In genomic region chr1:32454726-32455125, GRCh38 we compare ENCODE assay signal across 14 cellular contexts. TPM values are rescaled to one million over a fixed set of nuclear protein-coding genes. Genes with fewer than 3 reads are reported as not detected.
DNase-seq lines count a peak whose midpoint lies in the region; ATAC-seq and TF ChIP-seq lines count a peak whose summit lies in the region.
"Had no signal": no experiment of that assay in that cellular context is flagged by ENCODE, and none has a peak within 500 bp of the region (broad histone marks: within the 10 kb centered on the region; RNA-seq: fewer than 3 reads in every experiment).

No MANE protein-coding gene starts in this region.

- POLR2A ChIA-PET in T-cell (lab: Charles Lee) = no interaction called here

- H3K27ac Mint-ChIP-seq in T-cell = no peak overlapping the region
- H3K27ac Mint-ChIP-seq: brain, CD14-positive monocyte, progenitor cell of endocrine pancreas had no signal

- H3K27ac ChIP-seq in suprapubic skin = no peak overlapping the region
- H3K27ac ChIP-seq: left lung had no signal

- no peaks in the 10 kb centered on the region for H3K36me3 ChIP-seq in suprapubic skin
- H3K36me3 ChIP-seq: left lung had no signal

- H3K4me1 ChIP-seq in suprapubic skin = no peaks in the 10 kb centered on the region
- H3K4me1 ChIP-seq: left lung had no signal

- ATAC-seq in left lobe of liver (peak; percentile 35), T-cell (replicated peaks in 1 of 4) (no peak)
- ATAC-seq: left lung had no signal

- no peak overlapping the region for H3K4me3 ChIP-seq in suprapubic skin
- H3K4me3 ChIP-seq: left lung had no signal

- no peak for TF ChIP-seq POLR2A in suprapubic skin (IDR thresholded peaks at IDR 0.05)

- peaks cover under 1 to 17% (median 13%) of the 10 kb centered on the region in 3 donors for H3K9me3 Mint-ChIP-seq in T-cell

- H3K27me3 ChIP-seq in suprapubic skin = peaks cover 2% of the 10 kb centered on the region

- H3K4me3 Mint-ChIP-seq in T-cell = no peak overlapping the region
- H3K4me3 Mint-ChIP-seq: brain had no signal

- H3K4me1 Mint-ChIP-seq in T-cell = no peaks in the 10 kb centered on the region
- H3K4me1 Mint-ChIP-seq: brain, CD14-positive monocyte had no signal

- no peak for TF ChIP-seq CTCF in suprapubic skin (IDR thresholded peaks at IDR 0.05)

- TF ChIP-seq EP300 in suprapubic skin (IDR thresholded peaks at IDR 0.05) = no peak

- DNase-seq in EL (peak; percentile 15), NCI-H2029 treated with DMSO at 0.1 percent for 48 hours (lab: John Stamatoyannopoulos, UW) (peak; percentile 78), amniotic epithelial cell (ENCODE audit: low read depth) (peak; percentile 40), left lobe of liver (ENCODE audit: low spot score) (no peak), SKM-1 treated with dmso at 0.1 percent for 144 hours (lab: John Stamatoyannopoulos, UW; ENCODE audit: unreplicated experiment) (no peak), suprapubic skin (ENCODE audit: low spot score in 2 of 2) (no peak), T-cell (no peak), 8988T (no peak)
- DNase-seq: activated T-cell treated with anti-CD3 and anti-CD28 coated beads for 4 hours had no signal

- CTCF ChIA-PET in T-cell (lab: Charles Lee) = interaction anchor here in 1 of 2 donors (0.6 kb wide), 1 partner anchor 66 kb away, joined by 4 read pairs; no protein-coding TSS in a partner anchor

- WGBS in suprapubic skin = 32% methylated on average over 1 of the region's 1 CpG

- H3K36me3 Mint-ChIP-seq in T-cell = no peaks in the 10 kb centered on the region
- H3K36me3 Mint-ChIP-seq: brain, CD14-positive monocyte had no signal

- peaks cover 9% of the 10 kb centered on the region for H3K9me3 ChIP-seq in suprapubic skin

- H3K27me3 Mint-ChIP-seq in T-cell = peaks cover 5 to 15% of the 10 kb centered on the region in 2 donors
- H3K27me3 Mint-ChIP-seq: progenitor cell of endocrine pancreas had no signal

RNA-seq across cellular contexts. Expression of gene ZBTB8B, which starts 10.1 kb away (rescaled TPM):
- total RNA-seq in left lobe of liver = not detected
- total RNA-seq in suprapubic skin = under 1 TPM in 1 of 4 donors, not detected in 3; 0.08 TPM
- total RNA-seq in T-cell = under 1 TPM in 1 of 5 donors, not detected in 4; 0.03 TPM
- total RNA-seq: fibroblast of lung had no signal

Comparison
In these comparisons a context has a peak if more than half of its experiments do, and no peak if none do; other contexts are left out.
1. DNase-seq: peak in EL (single experiment), NCI-H2029 treated with DMSO at 0.1 percent for 48 hours (single experiment) and amniotic epithelial cell (single experiment); none in left lobe of liver (single experiment), SKM-1 treated with dmso at 0.1 percent for 144 hours (single experiment), suprapubic skin (0 of 2), T-cell (0 of 34) and 8988T (single experiment).